ENCODE assay signal across 22 cellular contexts in the genomic region with DNA sequence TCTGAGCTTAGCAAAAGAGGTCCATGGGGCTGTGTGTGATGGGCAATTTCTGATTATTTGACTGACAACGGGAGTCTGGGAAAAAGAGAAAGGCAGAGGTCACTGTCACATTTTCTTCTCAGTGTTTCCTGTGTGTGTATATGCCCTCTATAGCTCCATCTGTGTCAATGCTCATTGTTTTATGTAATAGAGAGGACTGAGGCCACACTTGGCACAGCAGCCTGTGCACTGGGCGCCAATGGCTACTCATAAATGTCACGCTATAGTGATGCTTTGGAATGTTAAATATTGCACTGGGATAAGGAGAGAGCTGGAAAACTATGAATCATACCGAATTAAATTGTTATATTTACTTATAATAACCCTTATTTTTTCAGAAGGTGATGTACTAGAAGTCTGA.
"Had no signal": no experiment of that assay in that cellular context is flagged by ENCODE, and none has a peak within 500 bp of the region (broad histone marks: within the 10 kb centered on the region; RNA-seq: fewer than 3 reads in every experiment).

No MANE protein-coding gene starts in this region.

- ATAC-seq: activated CD8-positive, alpha-beta T cell treated with anti-CD3 and anti-CD28 coated beads, Interleukin-2, amount 10 ng/mL, durations not matched to agents 7 days and 5 days; WTC11 had no signal

- H3K36me3 ChIP-seq: adrenal gland, Peyer's patch, SJSA1 had no signal

- H3K4me3 ChIP-seq: adrenal gland, Peyer's patch, SJSA1 had no signal

- H3K27ac ChIP-seq: adrenal gland, KMS-11, Peyer's patch, SJSA1 had no signal

- H3K27me3 ChIP-seq: adrenal gland, Peyer's patch, SJSA1 had no signal

- H3K9me3 ChIP-seq: adrenal gland, Peyer's patch, SJSA1 had no signal

- DNase-seq: activated CD4-positive, alpha-beta T cell treated with anti-CD3 and anti-CD28 coated beads for 48 hours; activated CD4-positive, alpha-beta T cell treated with anti-CD3 and anti-CD28 coated beads, Interleukin-2, amount 50 U/mL, for 4 hours; activated CD4-positive, CD25-positive, alpha-beta regulatory T cell treated with anti-CD3 and anti-CD28 coated beads, Interleukin-2, amount 50 U/mL, for 72 hours; activated CD8-positive, alpha-beta memory T cell treated with anti-CD3 and anti-CD28 coated beads, Interleukin-2, amount 50 U/mL, for 48 hours; activated CD8-positive, alpha-beta T cell treated with anti-CD3 and anti-CD28 coated beads, Interleukin-2, amount 10 ng/mL, durations not matched to agents 7 days and 5 days; activated naive CD4-positive, alpha-beta T cell treated with anti-CD3 and anti-CD28 coated beads, Interleukin-2, amount 50 U/mL, for 16 hours; activated naive CD8-positive, alpha-beta T cell treated with anti-CD3 and anti-CD28 coated beads, Interleukin-2, amount 10 ng/mL, durations not matched to agents 7 days and 5 days; activated T-cell treated with anti-CD3 and anti-CD28 coated beads, Interleukin-2, amount 50 U/mL, for 1 hour; adrenal gland; anterior cingulate cortex; caudate nucleus; NCI-H1048; NCI-H1930; NCI-H2171 treated with DMSO at 0.1 percent for 48 hours; NCI-H226; NCI-H526; NCI-H774; Peyer's patch; SHP77 had no signal

- H3K4me1 ChIP-seq: adrenal gland, Peyer's patch, SJSA1 had no signal
